ENCODE assay signal across 31 cellular contexts in genomic region chr11:92099183-92099582, GRCh38.
DNase-seq lines count a peak whose midpoint lies in the region; ATAC-seq and TF ChIP-seq lines count a peak whose summit lies in the region.
"Had no signal": no experiment of that assay in that cellular context is flagged by ENCODE, and none has a peak within 500 bp of the region (broad histone marks: within the 10 kb centered on the region; RNA-seq: fewer than 3 reads in every experiment).

No MANE protein-coding gene starts in this region.

- TF ChIP-seq EP300 in SK-N-SH (IDR thresholded peaks at IDR 0.05; ENCODE audit: borderline replicate concordance in 1 of 2, low read depth in 1 of 2, low read length in 1 of 2), result no peak

- no peak for TF ChIP-seq RAD21 in SK-N-SH (IDR thresholded peaks at IDR 0.05; ENCODE audit: low read length)

- H3K4me3 ChIP-seq in SK-N-SH (ENCODE audit: low read depth in 2 of 2, low read length in 1 of 2), result no peak overlapping the region
- H3K4me3 ChIP-seq: A549; BLaER1; BLaER1 treated with 17β-estradiol and CSF1 and Interleukin-3, amounts not matched to agents 10 nM and 100 nM had no signal

- POLR2A ChIA-PET in SK-N-SH (lab: Yijun Ruan, JAX), result no interaction called here

- no peaks in the 10 kb centered on the region for H3K9me2 ChIP-seq in SK-N-SH

- TF ChIP-seq CTCF in SK-N-SH (IDR thresholded peaks at IDR 0.05), result no peak

- intact Hi-C loops in left colon (cut with DNase I, micrococcal nuclease), result no loop called here

- no peaks in the 10 kb centered on the region for H3K9me3 ChIP-seq in SK-N-SH
- H3K9me3 ChIP-seq: A549; BE2C; BLaER1; BLaER1 treated with 17β-estradiol and CSF1 and Interleukin-3, amounts not matched to agents 10 nM and 100 nM; Caco-2 had no signal

- 9% methylated on average over 1 of the region's 1 CpG for WGBS in SK-N-SH (ENCODE audit: low lambda C conversion rate)

- H2AFZ ChIP-seq in SK-N-SH (ENCODE audit: low read depth), result no peak overlapping the region

- no peak overlapping the region for H3K27ac ChIP-seq in SK-N-SH (ENCODE audit: low read depth in 2 of 2, low read length in 1 of 2)
- H3K27ac ChIP-seq: 22Rv1; A549; BLaER1; BLaER1 treated with 17β-estradiol and CSF1 and Interleukin-3, amounts not matched to agents 10 nM and 100 nM; C4-2B had no signal

- H3K4me2 ChIP-seq in SK-N-SH, result no peak overlapping the region
- H3K4me2 ChIP-seq: A549; BLaER1; BLaER1 treated with 17β-estradiol and CSF1 and Interleukin-3, amounts not matched to agents 10 nM and 100 nM had no signal

- no peak for DNase-seq in SK-N-SH
- DNase-seq in Ammon's horn (ENCODE audit: low spot score), result peak; percentile 6
- DNase-seq in inferior parietal cortex (ENCODE audit: extremely low spot score), result peak; percentile 19
- DNase-seq in left colon, result no peak
- DNase-seq: 8988T; ACHN; AML-193; BE2C; C1 segment of cervical spinal cord; Caco-2; Calu3; CD4-positive, alpha-beta memory T cell; CD4-positive, alpha-beta T cell; CD4-positive, CD25-positive, alpha-beta regulatory T cell; CD8-positive, alpha-beta memory T cell; CD8-positive, alpha-beta T cell; COR-L47; DMS 273 treated with DMSO at 0.1 percent for 48 hours; DMS153; DMS53; DMS79; DMS79 treated with DMSO at 0.1 percent for 48 hours; DND-41; EL had no signal

- CTCF ChIA-PET in SK-N-SH (lab: Yijun Ruan, JAX), result no interaction called here

- ATAC-seq in SK-N-SH treated with all-trans-retinoic acid at 6 μM for 48 hours (no peak), left colon (no peak), GM19328 (IDR thresholded peaks at IDR 0.05; ENCODE audit: unreplicated experiment) (no peak)
- ATAC-seq: A549; CD8-positive, alpha-beta T cell had no signal

- H3K27me3 ChIP-seq in SK-N-SH (ENCODE audit: insufficient read depth), result no peaks in the 10 kb centered on the region
- H3K27me3 ChIP-seq: BE2C; BLaER1; BLaER1 treated with 17β-estradiol and CSF1 and Interleukin-3, amounts not matched to agents 10 nM and 100 nM had no signal

- no peaks in the 10 kb centered on the region; a peak in 1 of 4 replicates for H3K4me1 ChIP-seq in SK-N-SH (ENCODE audit: control insufficient read depth in 1 of 2, insufficient read depth in 2 of 2, low read depth in 1 of 2, low read length in 1 of 2)
- H3K4me1 ChIP-seq: A549; BE2C; BLaER1; BLaER1 treated with 17β-estradiol and CSF1 and Interleukin-3, amounts not matched to agents 10 nM and 100 nM; Caco-2 had no signal

- H3K9ac ChIP-seq in SK-N-SH, result no peak overlapping the region
- H3K9ac ChIP-seq: BLaER1; BLaER1 treated with 17β-estradiol and CSF1 and Interleukin-3, amounts not matched to agents 10 nM and 100 nM had no signal

- no peaks in the 10 kb centered on the region for H3K79me2 ChIP-seq in SK-N-SH (ENCODE audit: insufficient read depth)

- peaks cover 6% of the 10 kb centered on the region for H3F3A ChIP-seq in SK-N-SH (replicated peaks; ENCODE audit: insufficient read depth)

- H4K20me1 ChIP-seq in SK-N-SH (ENCODE audit: insufficient read depth), result no peaks in the 10 kb centered on the region
- H4K20me1 ChIP-seq: BLaER1; BLaER1 treated with 17β-estradiol and CSF1 and Interleukin-3, amounts not matched to agents 10 nM and 100 nM had no signal

- H3K36me3 ChIP-seq in SK-N-SH (replicated peaks in 1 of 2; ENCODE audit: control insufficient read depth in 1 of 2, insufficient read depth in 2 of 2, low read length in 1 of 2), result no peaks in the 10 kb centered on the region
- H3K36me3 ChIP-seq: BE2C; BLaER1; BLaER1 treated with 17β-estradiol and CSF1 and Interleukin-3, amounts not matched to agents 10 nM and 100 nM had no signal

TF ChIP-seq in SK-N-SH treated with all-trans-retinoic acid at 6 μM for 48 hours, 23 proteins besides CTCF, POLR2A, EP300 and RAD21:
- TF ChIP-seq ISL1 (CRISPR knock-in tag; IDR thresholded peaks at IDR 0.05), result peak; percentile 95
- no peak for TF ChIP-seq RARB (CRISPR knock-in tag; IDR thresholded peaks at IDR 0.05)

TF ChIP-seq in SK-N-SH, 30 proteins besides CTCF, POLR2A, EP300 and RAD21:
- no peak for TF ChIP-seq IRF3 (IDR thresholded peaks at IDR 0.05; ENCODE audit: low read depth, low read length)
- no peak for TF ChIP-seq SIN3A (IDR thresholded peaks at IDR 0.05; ENCODE audit: borderline replicate concordance, low read depth, low read length)
- TF ChIP-seq USF1 (IDR thresholded peaks at IDR 0.05; ENCODE audit: borderline replicate concordance, low read depth), result no peak
- no peak for TF ChIP-seq TAF1 (IDR thresholded peaks at IDR 0.05; ENCODE audit: borderline replicate concordance, low read depth, low read length)
- no peak for TF ChIP-seq CHD2 (IDR thresholded peaks at IDR 0.05; ENCODE audit: low read length, partially characterized antibody)
- TF ChIP-seq ELF1 (IDR thresholded peaks at IDR 0.05), result no peak
- TF ChIP-seq EZH2phosphoT487 (IDR thresholded peaks at IDR 0.05; ENCODE audit: borderline replicate concordance, low read depth), result no peak
- no peak for TF ChIP-seq FOXJ3 (CRISPR knock-in tag; IDR thresholded peaks at IDR 0.05)
- no peak for TF ChIP-seq NFIC (IDR thresholded peaks at IDR 0.05; ENCODE audit: borderline replicate concordance)
- TF ChIP-seq MAX (IDR thresholded peaks at IDR 0.05; ENCODE audit: low read depth), result no peak
- TF ChIP-seq TCF12 (IDR thresholded peaks at IDR 0.05), result no peak
- no peak for TF ChIP-seq SMC3 (IDR thresholded peaks at IDR 0.05; ENCODE audit: low read depth, low read length)
- TF ChIP-seq RCOR1 (IDR thresholded peaks at IDR 0.05; ENCODE audit: low read length), result no peak
- TF ChIP-seq JUND (IDR thresholded peaks at IDR 0.05), result no peak
- no peak for TF ChIP-seq MEF2A (IDR thresholded peaks at IDR 0.05; ENCODE audit: borderline replicate concordance, low read depth)
- TF ChIP-seq RXRA (IDR thresholded peaks at IDR 0.05; ENCODE audit: borderline replicate concordance, low read depth), result no peak
- no peak for TF ChIP-seq USF2 (IDR thresholded peaks at IDR 0.05; ENCODE audit: borderline replicate concordance, low read depth, low read length)
- TF ChIP-seq MXI1 (IDR thresholded peaks at IDR 0.05; ENCODE audit: low read depth, low read length), result no peak
- TF ChIP-seq TEAD4 (IDR thresholded peaks at IDR 0.05; ENCODE audit: borderline replicate concordance, insufficient read depth), result no peak

Comparison
In these comparisons a context has a peak if more than half of its experiments do, and no peak if none do; other contexts are left out.
1. DNase-seq: peak in Ammon's horn (single experiment) and inferior parietal cortex (single experiment); none in SK-N-SH (single experiment) and left colon (0 of 2).